Comparison of ENCODE assay signal across 9 cellular contexts in the genomic region with DNA sequence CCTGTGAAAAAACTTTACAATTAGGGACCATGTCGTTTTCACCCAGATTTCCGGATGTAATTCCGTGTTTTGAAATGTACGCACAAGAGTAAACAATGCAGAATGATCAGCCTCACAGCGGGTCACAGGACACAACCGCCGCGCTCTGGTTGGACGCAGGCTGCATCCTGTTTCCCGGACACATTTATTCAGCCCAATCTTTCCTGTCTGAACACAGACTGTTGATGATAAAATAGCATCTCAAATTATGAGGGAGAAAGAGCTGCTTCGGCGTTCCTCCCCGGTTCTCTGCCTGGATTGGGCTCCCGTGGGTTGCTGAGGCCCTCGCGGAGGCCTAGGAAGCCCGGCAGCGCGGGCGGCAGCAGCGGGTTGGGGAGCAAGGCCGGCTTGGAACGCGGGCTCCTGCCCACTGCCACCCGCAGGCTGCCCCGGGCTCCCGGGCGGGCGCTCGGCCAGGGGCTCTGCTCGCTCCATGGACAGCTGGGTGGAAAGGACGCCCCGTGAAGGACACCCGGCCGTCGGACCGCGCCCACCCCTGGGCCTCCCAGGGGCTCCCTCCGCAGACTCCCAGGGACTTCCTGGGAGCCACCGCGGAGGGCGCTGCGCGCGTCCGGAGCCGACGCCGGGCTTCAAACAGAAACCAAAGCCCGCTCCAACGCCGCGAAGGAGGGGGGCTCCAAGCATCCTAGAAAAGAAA.
DNase-seq lines count a peak whose midpoint lies in the region; ATAC-seq and TF ChIP-seq lines count a peak whose summit lies in the region.
"Had no signal": no experiment of that assay in that cellular context is flagged by ENCODE, and none has a peak within 500 bp of the region (broad histone marks: within the 10 kb centered on the region; RNA-seq: fewer than 3 reads in every experiment).

No MANE protein-coding gene starts in this region.

- no peaks in the 10 kb centered on the region for H3K9me3 ChIP-seq in A673 (ENCODE audit: low read depth, low read length, poor library complexity, severe bottlenecking)

- H3K36me3 ChIP-seq in A673 (ENCODE audit: insufficient read depth, low read length, poor library complexity, severe bottlenecking): no peaks in the 10 kb centered on the region

- POLR2A ChIA-PET in A673 (lab: Charles Lee; ENCODE audit: low non-redundant PET) (no interaction called here), WTC11 (lab: Charles Lee) (no interaction called here)

- H3K27me3 ChIP-seq in A673 (replicated peaks; ENCODE audit: insufficient read depth, low read depth, low read length, poor library complexity): peaks cover 60% of the 10 kb centered on the region

- no peaks in the 10 kb centered on the region for H3K4me1 ChIP-seq in A673 (ENCODE audit: insufficient read depth, low read length, poor library complexity, severe bottlenecking)

- peak; percentile 54 for DNase-seq in A673 (ENCODE audit: low spot score)
- peak; percentile 81 for DNase-seq in NCI-H146 (lab: John Stamatoyannopoulos, UW)
- DNase-seq in WTC11 (ENCODE audit: low spot score): peak; percentile 74
- DNase-seq in germinal center (ENCODE audit: low spot score): peak; percentile 14
- no peak for DNase-seq in natural killer cell treated with Interleukin-12 subunit alpha and Interleukin-12 subunit beta and Interleukin-15 and Interleukin-18, amount 100 ng/mL, for 72 hours (ENCODE audit: low spot score)
- DNase-seq in KBM-7: no peak

- TF ChIP-seq CTCF in A673 (conservative IDR thresholded peaks at IDR 0.05; ENCODE audit: low read depth, low read length) (peak; percentile 63), WTC11 (IDR thresholded peaks at IDR 0.05) (no peak)

- no peak overlapping the region for H3K27ac ChIP-seq in A673 (ENCODE audit: low read depth, low read length, poor library complexity, severe bottlenecking)

- no peaks in the 10 kb centered on the region for H3K36me3 Mint-ChIP-seq in WTC11
- no peaks in the 10 kb centered on the region for H3K36me3 Mint-ChIP-seq in natural killer cell treated with Interleukin-12 subunit alpha and Interleukin-12 subunit beta and Interleukin-15 and Interleukin-18, amount 100 ng/mL, for 72 hours

- no TSS peak for BruUV-seq in A673 (replicated peaks; lab: Mats Ljungman, UMichigan)

- peak overlapping the region; percentile 47 for H3K4me3 ChIP-seq in A673 (ENCODE audit: low read depth, low read length, poor library complexity, severe bottlenecking)

- CTCF ChIA-PET in A673 (lab: Charles Lee) (no interaction called here), WTC11 (lab: Charles Lee) (interaction anchor here (0.6 to 1.4 kb wide), 13 partner anchors 9 to 379 kb away, joined by 3 to 7 read pairs (median 3); no protein-coding TSS in a partner anchor)

- peak; percentile 84 for ATAC-seq in GM18499 (IDR thresholded peaks at IDR 0.05; ENCODE audit: insufficient read depth, unreplicated experiment)
- peak; percentile 72 for ATAC-seq in HG02884 (IDR thresholded peaks at IDR 0.05; ENCODE audit: unreplicated experiment)
- peak; percentile 85 for ATAC-seq in WTC11
- ATAC-seq in natural killer cell treated with Interleukin-12 subunit alpha and Interleukin-12 subunit beta and Interleukin-15 and Interleukin-18, amount 100 ng/mL, for 72 hours: peak; percentile 36 to 45
- ATAC-seq: HCT116 had no signal

- H3K4me1 Mint-ChIP-seq in WTC11: peaks cover 43% of the 10 kb centered on the region
- H3K4me1 Mint-ChIP-seq in natural killer cell treated with Interleukin-12 subunit alpha and Interleukin-12 subunit beta and Interleukin-15 and Interleukin-18, amount 100 ng/mL, for 72 hours (ENCODE audit: low read depth in 2 of 2): no peaks in the 10 kb centered on the region

- in situ Hi-C loops in KBM-7 (cut with MboI; ENCODE audit: low pct_unique_long_range_greater_than_20kb, low sequenced_read_pairs): no loop called here

- peaks cover 4% of the 10 kb centered on the region; the same call in 1 of the 2 replicates for H3K27me3 Mint-ChIP-seq in WTC11 (ENCODE audit: low read depth)
- H3K27me3 Mint-ChIP-seq in natural killer cell treated with Interleukin-12 subunit alpha and Interleukin-12 subunit beta and Interleukin-15 and Interleukin-18, amount 100 ng/mL, for 72 hours: no peaks in the 10 kb centered on the region

- no peaks in the 10 kb centered on the region for H3K9me3 Mint-ChIP-seq in WTC11
- H3K9me3 Mint-ChIP-seq in natural killer cell treated with Interleukin-12 subunit alpha and Interleukin-12 subunit beta and Interleukin-15 and Interleukin-18, amount 100 ng/mL, for 72 hours: peaks cover 10% of the 10 kb centered on the region

- peak overlapping the region; percentile 84; the same call in 1 of the 2 replicates for H3K27ac Mint-ChIP-seq in WTC11
- H3K27ac Mint-ChIP-seq in natural killer cell treated with Interleukin-12 subunit alpha and Interleukin-12 subunit beta and Interleukin-15 and Interleukin-18, amount 100 ng/mL, for 72 hours: no peak overlapping the region

- intact Hi-C loops in A673 (cut with micrococcal nuclease; ENCODE audit: unreplicated experiment): no loop called here

- peak overlapping the region; percentile 84 for H3K4me3 Mint-ChIP-seq in WTC11
- H3K4me3 Mint-ChIP-seq in natural killer cell treated with Interleukin-12 subunit alpha and Interleukin-12 subunit beta and Interleukin-15 and Interleukin-18, amount 100 ng/mL, for 72 hours: peak overlapping the region; percentile 49

TF ChIP-seq in WTC11, 78 proteins besides CTCF, POLR2A, EP300 and RAD21 (continues in another document):
- TF ChIP-seq ETV6 (CRISPR knock-in tag; IDR thresholded peaks at IDR 0.05) (no peak), SOX15 (CRISPR knock-in tag; IDR thresholded peaks at IDR 0.05) (no peak), PRRX2 (CRISPR knock-in tag; IDR thresholded peaks at IDR 0.05) (no peak), MLX (CRISPR knock-in tag; IDR thresholded peaks at IDR 0.05) (no peak), PRDM15 (CRISPR knock-in tag; IDR thresholded peaks at IDR 0.05) (no peak), IRF1 (CRISPR knock-in tag; IDR thresholded peaks at IDR 0.05) (no peak), ZNF512 (CRISPR knock-in tag; IDR thresholded peaks at IDR 0.05; ENCODE audit: borderline replicate concordance) (no peak), ZNF232 (CRISPR knock-in tag; IDR thresholded peaks at IDR 0.05) (no peak), RORB (CRISPR knock-in tag; IDR thresholded peaks at IDR 0.05) (no peak)
- TF ChIP-seq, protein P1, sequence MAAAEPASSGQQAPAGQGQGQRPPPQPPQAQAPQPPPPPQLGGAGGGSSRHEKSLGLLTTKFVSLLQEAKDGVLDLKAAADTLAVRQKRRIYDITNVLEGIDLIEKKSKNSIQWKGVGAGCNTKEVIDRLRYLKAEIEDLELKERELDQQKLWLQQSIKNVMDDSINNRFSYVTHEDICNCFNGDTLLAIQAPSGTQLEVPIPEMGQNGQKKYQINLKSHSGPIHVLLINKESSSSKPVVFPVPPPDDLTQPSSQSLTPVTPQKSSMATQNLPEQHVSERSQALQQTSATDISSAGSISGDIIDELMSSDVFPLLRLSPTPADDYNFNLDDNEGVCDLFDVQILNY (CRISPR knock-in tag; IDR thresholded peaks at IDR 0.05): 0 out of 2 replicates have a peak, but pooled peaks have one; percentile 26

Comparison
In these comparisons a context has a peak if more than half of its experiments do, and no peak if none do; other contexts are left out.
1. DNase-seq: peak in A673 (single experiment), NCI-H146 (single experiment), WTC11 (single experiment) and germinal center (single experiment); none in natural killer cell treated with Interleukin-12 subunit alpha and Interleukin-12 subunit beta and Interleukin-15 and Interleukin-18, amount 100 ng/mL, for 72 hours (single experiment) and KBM-7 (single experiment).
2. Peak in every context shown above with its lines, with median percentiles within 50 percentile points of each other: ATAC-seq.